ENCODE assay signal across 25 cellular contexts in genomic region chr1:186315585-186315984, GRCh38. TPM values are rescaled to one million over a fixed set of nuclear protein-coding genes. Genes with fewer than 3 reads are reported as not detected.
"Had no signal": no experiment of that assay in that cellular context is flagged by ENCODE, and none has a peak within 500 bp of the region (broad histone marks: within the 10 kb centered on the region; RNA-seq: fewer than 3 reads in every experiment).

No MANE protein-coding gene starts in this region.

- H3K27ac ChIP-seq: colonic mucosa, esophagus muscularis mucosa, hepatocyte, left ventricle myocardium inferior, prostate gland, SK-N-MC, upper lobe of left lung had no signal

- H3K4me3 Mint-ChIP-seq: activated naive CD8-positive, alpha-beta T cell treated with anti-CD3 and anti-CD28 coated beads, Interleukin-2, amount 10 ng/mL, durations not matched to agents 7 days and 5 days; activated T-cell treated with anti-CD3 and anti-CD28 coated beads, Interleukin-2, amount 50 U/mL, for 4 hours; immature natural killer cell; natural killer cell; stimulated activated naive B cell treated with anti-CD40 and anti-IgM and Interleukin-4, amounts not matched to agents 10 μg/mL and 1 μg/mL and 100 μg/mL, for 72 hours; WTC11 had no signal

- H3K27me3 ChIP-seq: colonic mucosa, esophagus muscularis mucosa, hepatocyte, upper lobe of left lung had no signal

- H3K4me3 ChIP-seq: colonic mucosa, esophagus muscularis mucosa, hepatocyte, left ventricle myocardium inferior, prostate gland, SK-N-MC, upper lobe of left lung had no signal

- H3K4me1 Mint-ChIP-seq: activated naive CD8-positive, alpha-beta T cell treated with anti-CD3 and anti-CD28 coated beads, Interleukin-2, amount 10 ng/mL, durations not matched to agents 7 days and 5 days; stimulated activated naive B cell treated with anti-CD40 and anti-IgM and Interleukin-4, amounts not matched to agents 10 μg/mL and 1 μg/mL and 100 μg/mL, for 72 hours; WTC11 had no signal

- H3K27me3 Mint-ChIP-seq: activated naive CD8-positive, alpha-beta T cell treated with anti-CD3 and anti-CD28 coated beads, Interleukin-2, amount 10 ng/mL, durations not matched to agents 7 days and 5 days; stimulated activated naive B cell treated with anti-CD40 and anti-IgM and Interleukin-4, amounts not matched to agents 10 μg/mL and 1 μg/mL and 100 μg/mL, for 72 hours had no signal

- DNase-seq: activated CD4-positive, alpha-beta T cell treated with anti-CD3 and anti-CD28 coated beads for 4 hours; activated CD8-positive, alpha-beta memory T cell treated with anti-CD3 and anti-CD28 coated beads, Interleukin-2, amount 50 U/mL, for 4 hours; activated effector memory CD4-positive, alpha-beta T cell treated with Interleukin-2 at 50 U/mL for 16 hours; activated naive CD8-positive, alpha-beta T cell treated with anti-CD3 and anti-CD28 coated beads, Interleukin-2, amount 10 ng/mL, durations not matched to agents 7 days and 5 days; activated T-cell treated with anti-CD3 and anti-CD28 coated beads, Interleukin-2, amount 50 U/mL, for 4 hours; amniotic stem cell; colonic mucosa; glutamatergic neuron; immature natural killer cell; left ventricle myocardium inferior; natural killer cell; stimulated activated CD4-positive, alpha-beta T cell treated with anti-CD3 and anti-CD28 coated beads, Interleukin-2, amount 100 ng/mL, for 48 hours; stimulated activated CD8-positive, alpha-beta memory T cell treated with anti-CD3 and anti-CD28 coated beads, Interleukin-4, amount 100 ng/mL, for 48 hours; stimulated activated naive B cell treated with anti-CD40 and anti-IgM and Interleukin-4, amounts not matched to agents 10 μg/mL and 1 μg/mL and 100 μg/mL, for 72 hours; SW 1271; T1000; upper lobe of left lung had no signal

- H3K9me3 Mint-ChIP-seq: activated naive CD8-positive, alpha-beta T cell treated with anti-CD3 and anti-CD28 coated beads, Interleukin-2, amount 10 ng/mL, durations not matched to agents 7 days and 5 days; activated T-cell treated with anti-CD3 and anti-CD28 coated beads, Interleukin-2, amount 50 U/mL, for 4 hours; immature natural killer cell; natural killer cell; stimulated activated naive B cell treated with anti-CD40 and anti-IgM and Interleukin-4, amounts not matched to agents 10 μg/mL and 1 μg/mL and 100 μg/mL, for 72 hours; WTC11 had no signal

- ATAC-seq: activated T-cell treated with anti-CD3 and anti-CD28 coated beads, Interleukin-2, amount 50 U/mL, for 4 hours; natural killer cell; stimulated activated naive B cell treated with anti-CD40 and anti-IgM and Interleukin-4, amounts not matched to agents 10 μg/mL and 1 μg/mL and 100 μg/mL, for 72 hours; WTC11 had no signal

- H3K4me1 ChIP-seq: colonic mucosa, esophagus muscularis mucosa, left ventricle myocardium inferior, prostate gland, upper lobe of left lung had no signal

- H3K27ac Mint-ChIP-seq: activated naive CD8-positive, alpha-beta T cell treated with anti-CD3 and anti-CD28 coated beads, Interleukin-2, amount 10 ng/mL, durations not matched to agents 7 days and 5 days; stimulated activated naive B cell treated with anti-CD40 and anti-IgM and Interleukin-4, amounts not matched to agents 10 μg/mL and 1 μg/mL and 100 μg/mL, for 72 hours; WTC11 had no signal

- H3K9me3 ChIP-seq: colonic mucosa, esophagus muscularis mucosa, left ventricle myocardium inferior, prostate gland, upper lobe of left lung had no signal

RNA-seq across cellular contexts. Expression of gene PRG4, which starts 19.5 kb away (rescaled TPM):
- total RNA-seq: activated naive CD8-positive, alpha-beta T cell treated with anti-CD3 and anti-CD28 coated beads, Interleukin-2, amount 10 ng/mL, durations not matched to agents 7 days and 5 days; bronchial epithelial cell; kidney epithelial cell; lung microvascular endothelial cell; natural killer cell had no signal
